Comparison of ENCODE assay signal across 34 cellular contexts in the genomic region with DNA sequence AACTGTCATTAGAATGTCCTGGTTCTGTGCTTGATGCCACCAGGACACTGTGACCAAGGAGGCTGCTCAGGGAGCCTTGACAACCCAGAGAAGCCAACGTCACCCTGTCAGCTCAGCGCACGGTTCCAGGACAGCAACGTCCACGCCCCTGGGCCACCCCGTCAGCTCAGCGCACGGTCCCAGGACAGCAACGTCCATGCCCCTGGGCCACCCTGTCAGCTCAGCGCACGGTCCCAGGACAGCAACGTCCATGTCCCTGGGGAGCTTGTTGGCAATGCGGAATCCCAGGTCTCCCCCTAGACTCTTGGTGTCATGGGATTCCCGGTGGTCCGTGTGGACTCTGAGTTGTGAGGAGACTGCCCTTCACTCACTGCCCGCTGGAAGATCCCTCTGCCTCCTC. TPM values are rescaled to one million over a fixed set of nuclear protein-coding genes. Genes with fewer than 3 reads are reported as not detected.
"Had no signal": no experiment of that assay in that cellular context is flagged by ENCODE, and none has a peak within 500 bp of the region (broad histone marks: within the 10 kb centered on the region; RNA-seq: fewer than 3 reads in every experiment).

No MANE protein-coding gene starts in this region.

- H3K27me3 ChIP-seq: adrenal gland, ascending aorta, breast epithelium, cardiac muscle cell, colonic mucosa had no signal

- H3K4me3 ChIP-seq: adrenal gland, ascending aorta, breast epithelium, cardiac muscle cell, colonic mucosa had no signal

- H3K27ac Mint-ChIP-seq: activated CD4-positive, alpha-beta memory T cell treated with anti-CD3 and anti-CD28 coated beads for 36 hours; activated CD4-positive, alpha-beta T cell treated with anti-CD3 and anti-CD28 coated beads, Interleukin-2, amount 10 ng/mL, durations not matched to agents 24 days and 14 days; activated CD8-positive, alpha-beta memory T cell treated with anti-CD3 and anti-CD28 coated beads, Interleukin-2, amount 10 ng/mL, durations not matched to agents 7 days and 5 days; activated CD8-positive, alpha-beta T cell treated with anti-CD3 and anti-CD28 coated beads, Interleukin-2, amount 10 ng/mL, durations not matched to agents 7 days and 5 days; activated naive CD8-positive, alpha-beta T cell treated with anti-CD3 and anti-CD28 coated beads for 36 hours; activated naive CD8-positive, alpha-beta T cell treated with anti-CD3 and anti-CD28 coated beads, Interleukin-2, amount 50 U/mL, for 24 hours; activated T-helper 1 cell treated with anti-CD3 and anti-CD28 coated beads, Interleukin-12 subunit alpha, Interleukin-12 subunit beta, Interleukin-2, Interleukin-4 antibody, amounts not matched to agents 30 ng/mL and 10 ng/mL and 1 ng/mL, durations not matched to agents 14 hours and 24 hours and 36 hours; activated T-helper 2 cell treated with anti-CD3 and anti-CD28 coated beads, Interferon-gamma antibody, Interleukin-2, Interleukin-4, amounts not matched to agents 10 μg/mL and 5 μg/mL and 100 μg/mL, durations not matched to agents 14 hours and 24 hours and 36 hours; brain; T-helper 17 cell had no signal

- H3K36me3 Mint-ChIP-seq: activated CD4-positive, alpha-beta memory T cell treated with anti-CD3 and anti-CD28 coated beads for 36 hours; activated naive CD8-positive, alpha-beta T cell treated with anti-CD3 and anti-CD28 coated beads for 36 hours; brain had no signal

- H3K4me3 Mint-ChIP-seq: activated CD4-positive, alpha-beta memory T cell treated with anti-CD3 and anti-CD28 coated beads for 36 hours; activated CD4-positive, alpha-beta T cell treated with anti-CD3 and anti-CD28 coated beads for 36 hours; activated CD4-positive, alpha-beta T cell treated with anti-CD3 and anti-CD28 coated beads, Interleukin-2, amount 10 ng/mL, durations not matched to agents 24 days and 14 days; activated CD8-positive, alpha-beta memory T cell treated with anti-CD3 and anti-CD28 coated beads, Interleukin-2, amount 10 ng/mL, durations not matched to agents 7 days and 5 days; activated CD8-positive, alpha-beta T cell treated with anti-CD3 and anti-CD28 coated beads, Interleukin-2, amount 10 ng/mL, durations not matched to agents 7 days and 5 days; activated naive CD8-positive, alpha-beta T cell treated with anti-CD3 and anti-CD28 coated beads for 36 hours; activated naive CD8-positive, alpha-beta T cell treated with anti-CD3 and anti-CD28 coated beads, Interleukin-2, amount 50 U/mL, for 24 hours; activated T-helper 1 cell treated with anti-CD3 and anti-CD28 coated beads, Interleukin-12 subunit alpha, Interleukin-12 subunit beta, Interleukin-2, Interleukin-4 antibody, amounts not matched to agents 30 ng/mL and 10 ng/mL and 1 ng/mL, durations not matched to agents 14 hours and 24 hours and 36 hours; brain; T-helper 17 cell had no signal

- DNase-seq: activated CD4-positive, alpha-beta memory T cell treated with anti-CD3 and anti-CD28 coated beads for 36 hours; activated CD4-positive, alpha-beta T cell treated with anti-CD3 and anti-CD28 coated beads for 36 hours; activated CD4-positive, alpha-beta T cell treated with anti-CD3 and anti-CD28 coated beads, Interleukin-2, amount 10 ng/mL, durations not matched to agents 24 days and 14 days; activated CD4-positive, CD25-positive, alpha-beta regulatory T cell; activated CD4-positive, CD25-positive, alpha-beta regulatory T cell treated with anti-CD3 and anti-CD28 coated beads, Interleukin-2, amount 50 U/mL, for 72 hours; activated CD8-positive, alpha-beta memory T cell treated with anti-CD3 and anti-CD28 coated beads, Interleukin-2, amount 10 ng/mL, durations not matched to agents 7 days and 5 days; activated CD8-positive, alpha-beta memory T cell treated with anti-CD3 and anti-CD28 coated beads, Interleukin-2, amount 50 U/mL, for 4 hours; activated CD8-positive, alpha-beta T cell treated with anti-CD3 and anti-CD28 coated beads, Interleukin-2, amount 10 ng/mL, durations not matched to agents 7 days and 5 days; activated effector memory CD4-positive, alpha-beta T cell treated with anti-CD3 and anti-CD28 coated beads, Interleukin-2, amount 50 U/mL, for 16 hours; activated naive CD4-positive, alpha-beta T cell treated with anti-CD3 and anti-CD28 coated beads, Interleukin-2, amount 50 U/mL, for 16 hours; activated naive CD4-positive, alpha-beta T cell treated with Interleukin-2 at 50 U/mL for 16 hours; activated naive CD8-positive, alpha-beta T cell treated with anti-CD3 and anti-CD28 coated beads for 36 hours; activated naive CD8-positive, alpha-beta T cell treated with anti-CD3 and anti-CD28 coated beads, Interleukin-2, amount 50 U/mL, for 24 hours; activated T-cell treated with anti-CD3 and anti-CD28 coated beads, Interleukin-2, amount 50 U/mL, for 1 hour; activated T-cell treated with anti-CD3 and anti-CD28 coated beads, Interleukin-2, amount 50 U/mL, for 48 hours; adrenal gland; amygdala; central memory CD4-positive, alpha-beta T cell; cerebellar nuclear complex; colonic mucosa; effector CD8-positive, alpha-beta T cell; foreskin fibroblast; T-helper 1 cell; T-helper 17 cell had no signal

- H3K4me1 ChIP-seq: adrenal gland, ascending aorta, breast epithelium, colonic mucosa had no signal

- H3K36me3 ChIP-seq: adrenal gland, ascending aorta, breast epithelium, cardiac muscle cell, colonic mucosa had no signal

- H3K4me1 Mint-ChIP-seq: activated naive CD8-positive, alpha-beta T cell treated with anti-CD3 and anti-CD28 coated beads for 36 hours had no signal

- H3K27ac ChIP-seq: adrenal gland, ascending aorta, breast epithelium, cardiac muscle cell, colonic mucosa, epithelial cell of prostate had no signal

- H3K27me3 Mint-ChIP-seq: activated CD4-positive, alpha-beta memory T cell treated with anti-CD3 and anti-CD28 coated beads for 36 hours; activated naive CD8-positive, alpha-beta T cell treated with anti-CD3 and anti-CD28 coated beads for 36 hours; activated naive CD8-positive, alpha-beta T cell treated with anti-CD3 and anti-CD28 coated beads, Interleukin-2, amount 50 U/mL, for 24 hours had no signal

- H3K9me3 ChIP-seq: adrenal gland, ascending aorta, colonic mucosa had no signal

- ATAC-seq: activated CD4-positive, alpha-beta T cell treated with anti-CD3 and anti-CD28 coated beads for 36 hours; activated CD8-positive, alpha-beta memory T cell treated with anti-CD3 and anti-CD28 coated beads, Interleukin-2, amount 10 ng/mL, durations not matched to agents 7 days and 5 days; activated CD8-positive, alpha-beta T cell treated with anti-CD3 and anti-CD28 coated beads, Interleukin-2, amount 10 ng/mL, durations not matched to agents 7 days and 5 days; activated naive CD8-positive, alpha-beta T cell treated with anti-CD3 and anti-CD28 coated beads, Interleukin-2, amount 50 U/mL, for 24 hours; T-helper 17 cell had no signal

- H3K9me3 Mint-ChIP-seq: activated naive CD8-positive, alpha-beta T cell treated with anti-CD3 and anti-CD28 coated beads, Interleukin-2, amount 50 U/mL, for 24 hours; activated T-helper 1 cell treated with anti-CD3 and anti-CD28 coated beads, Interleukin-12 subunit alpha, Interleukin-12 subunit beta, Interleukin-2, Interleukin-4 antibody, amounts not matched to agents 30 ng/mL and 10 ng/mL and 1 ng/mL, durations not matched to agents 14 hours and 24 hours and 36 hours had no signal

RNA-seq across cellular contexts. Expression of a gene that starts 51.0 kb away (rescaled TPM):
- total RNA-seq: activated CD4-positive, alpha-beta memory T cell treated with anti-CD3 and anti-CD28 coated beads for 36 hours; activated CD4-positive, alpha-beta T cell treated with anti-CD3 and anti-CD28 coated beads for 36 hours; activated CD4-positive, alpha-beta T cell treated with anti-CD3 and anti-CD28 coated beads, Interleukin-2, amount 10 ng/mL, durations not matched to agents 24 days and 14 days; activated CD8-positive, alpha-beta memory T cell treated with anti-CD3 and anti-CD28 coated beads for 36 hours; activated CD8-positive, alpha-beta memory T cell treated with anti-CD3 and anti-CD28 coated beads, Interleukin-2, amount 10 ng/mL, durations not matched to agents 7 days and 5 days; activated CD8-positive, alpha-beta T cell treated with anti-CD3 and anti-CD28 coated beads, Interleukin-2, amount 10 ng/mL, durations not matched to agents 7 days and 5 days; activated naive CD8-positive, alpha-beta T cell treated with anti-CD3 and anti-CD28 coated beads for 36 hours; activated T-helper 1 cell treated with anti-CD3 and anti-CD28 coated beads, Interleukin-12 subunit alpha, Interleukin-12 subunit beta, Interleukin-2, Interleukin-4 antibody, amounts not matched to agents 30 ng/mL and 10 ng/mL and 1 ng/mL, durations not matched to agents 14 hours and 24 hours and 36 hours; activated T-helper 2 cell treated with anti-CD3 and anti-CD28 coated beads, Interferon-gamma antibody, Interleukin-2, Interleukin-4, amounts not matched to agents 10 μg/mL and 5 μg/mL and 100 μg/mL, durations not matched to agents 14 hours and 24 hours and 36 hours; ascending aorta; cardiac muscle cell; dermis microvascular lymphatic vessel endothelial cell; endothelial cell of umbilical vein; T-helper 17 cell had no signal
- polyA plus RNA-seq: cardiac muscle cell, endothelial cell of umbilical vein had no signal
